Comparison of ENCODE assay signal across 31 cellular contexts in the genomic region with DNA sequence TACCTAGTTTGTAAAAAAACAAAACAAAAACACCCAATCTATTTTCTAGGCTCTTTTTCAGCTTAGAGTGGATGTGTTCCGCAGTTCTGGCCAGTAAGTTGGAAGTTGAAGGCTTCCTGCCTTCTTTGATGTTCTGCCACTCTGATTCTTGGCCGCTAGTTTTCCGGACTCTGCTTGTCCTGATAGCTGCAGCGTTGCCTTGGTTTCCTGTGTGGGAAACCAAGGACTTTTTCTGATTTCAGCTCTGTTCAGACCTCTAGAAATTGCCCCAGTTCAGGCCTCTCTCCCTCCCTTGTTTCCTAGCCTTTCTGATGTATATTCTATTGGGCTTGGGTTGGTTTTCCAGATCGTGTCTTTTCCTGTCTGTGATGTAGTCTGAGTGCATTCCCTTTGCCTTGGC.
DNase-seq lines count a peak whose midpoint lies in the region; ATAC-seq, FAIRE-seq and TF ChIP-seq lines count a peak whose summit lies in the region.
"Had no signal": no experiment of that assay in that cellular context is flagged by ENCODE, and none has a peak within 500 bp of the region (broad histone marks: within the 10 kb centered on the region; RNA-seq: fewer than 3 reads in every experiment).

No MANE protein-coding gene starts in this region.

- no peak for TF ChIP-seq EP300 in upper lobe of left lung (IDR thresholded peaks at IDR 0.05)

- H3K27ac ChIP-seq in left ventricle myocardium inferior (replicated peaks) (no peak overlapping the region), upper lobe of left lung (peak overlapping the region in 3 of 4 donors; percentile 23 to 61 (median 25))
- H3K27ac ChIP-seq: esophagus muscularis mucosa, hepatocyte, neutrophil, transverse colon, WERI-Rb-1 had no signal

- H3K4me1 ChIP-seq in left ventricle myocardium inferior (peaks cover 6% of the 10 kb centered on the region), upper lobe of left lung (peaks cover 0 to 5% (median 0%) of the 10 kb centered on the region in 4 donors)
- H3K4me1 ChIP-seq: transverse colon had no signal

- TF ChIP-seq POLR2A in upper lobe of left lung (IDR thresholded peaks at IDR 0.05) (no peak), GM12891 (IDR thresholded peaks at IDR 0.05; ENCODE audit: low read depth, low read length) (no peak)

- no peak for TF ChIP-seq CTCF in left ventricle myocardium inferior (IDR thresholded peaks at IDR 0.05; ENCODE audit: borderline replicate concordance)
- no peak for TF ChIP-seq CTCF in upper lobe of left lung (IDR thresholded peaks at IDR 0.05)

- peaks cover 9% of the 10 kb centered on the region for H3K9me3 ChIP-seq in left ventricle myocardium inferior (replicated peaks)
- no peaks in the 10 kb centered on the region for H3K9me3 ChIP-seq in upper lobe of left lung
- H3K9me3 ChIP-seq: neutrophil, transverse colon had no signal

- H3K27me3 ChIP-seq in left ventricle myocardium inferior (ENCODE audit: low read depth) (no peaks in the 10 kb centered on the region), upper lobe of left lung (no peaks in the 10 kb centered on the region)
- H3K27me3 ChIP-seq: esophagus muscularis mucosa, hepatocyte, neutrophil, transverse colon had no signal

- FAIRE-seq in GM12891 (lab: Jason Lieb, UNC): no peak
- FAIRE-seq: frontal cortex, G401.6 had no signal

- H3K4me3 ChIP-seq in left ventricle myocardium inferior (no peak overlapping the region), upper lobe of left lung (no peak overlapping the region)
- H3K4me3 ChIP-seq: esophagus muscularis mucosa, hepatocyte, transverse colon had no signal

- peak; percentile 23 to 36 for ATAC-seq in left cardiac atrium
- no peak for ATAC-seq in upper lobe of left lung (ENCODE audit: low FRiP score in 2 of 2)
- no peak for ATAC-seq in GM19023 (IDR thresholded peaks at IDR 0.05; ENCODE audit: unreplicated experiment)
- ATAC-seq: Panc1; stimulated activated effector memory CD8-positive, alpha-beta T cell treated with anti-CD3 and anti-CD28 coated beads, Interleukin-12 subunit alpha, Interleukin-12 subunit beta, amount 100 ng/mL, for 72 hours had no signal

- DNase-seq in left cardiac atrium: peak; percentile 38
- DNase-seq in left ventricle myocardium inferior: no peak
- peak; percentile 57 for DNase-seq in astrocyte of the hippocampus (ENCODE audit: low read depth, low spot score)
- DNase-seq in left kidney (ENCODE audit: low read depth, low spot score): peak; percentile 26
- no peak for DNase-seq in upper lobe of left lung
- DNase-seq in effector CD4-positive, alpha-beta T cell: no peak
- DNase-seq in GM12891 (ENCODE audit: insufficient read length, low spot score): no peak
- DNase-seq: activated CD4-positive, alpha-beta T cell treated with anti-CD3 and anti-CD28 coated beads, Interleukin-2, amount 10 ng/mL, durations not matched to agents 24 days and 14 days; activated effector memory CD4-positive, alpha-beta T cell treated with anti-CD3 and anti-CD28 coated beads, Interleukin-2, amount 50 U/mL, for 16 hours; activated T-cell treated with anti-CD3 and anti-CD28 coated beads, Interleukin-2, amount 50 U/mL, for 24 hours; cortex of kidney; DMS53; endodermal cell; Karpas-422; naive B cell; NCI-H1436 treated with DMSO at 0.1 percent for 48 hours; NCI-H2107; NCI-H345; NCI-H748 treated with DMSO at 0.1 percent for 48 hours; SHP77 treated with DMSO at 0.1 percent for 48 hours; stimulated activated CD4-positive, alpha-beta T cell treated with anti-CD3 and anti-CD28 coated beads, Interleukin-15, amount 100 ng/mL, for 24 hours; transverse colon; WERI-Rb-1 had no signal

- WGBS in upper lobe of left lung, 2 donors: 25 to 40% methylated on average over 5 of the region's 5 CpGs

- intact Hi-C loops in left cardiac atrium (cut with DNase I): no loop called here
- intact Hi-C loops in left ventricle myocardium inferior (cut with micrococcal nuclease): no loop called here

- H3K36me3 ChIP-seq in left ventricle myocardium inferior (no peaks in the 10 kb centered on the region), upper lobe of left lung (no peaks in the 10 kb centered on the region)
- H3K36me3 ChIP-seq: esophagus muscularis mucosa, neutrophil, transverse colon, WERI-Rb-1 had no signal

TF ChIP-seq in GM12891, 5 proteins besides CTCF, POLR2A, EP300 and RAD21:
- TF ChIP-seq SPI1 (IDR thresholded peaks at IDR 0.05; ENCODE audit: low read depth, low read length) (no peak), POU2F2 (IDR thresholded peaks at IDR 0.05; ENCODE audit: low read depth, low read length) (no peak), PAX5 (IDR thresholded peaks at IDR 0.05; ENCODE audit: insufficient read depth, low read length, severe bottlenecking) (no peak), POLR2AphosphoS5 (IDR thresholded peaks at IDR 0.05; ENCODE audit: low read depth, low read length) (no peak), TAF1 (IDR thresholded peaks at IDR 0.05; ENCODE audit: low read depth, low read length) (no peak)
TF ChIP-seq in GM12891: peak in this region for 0.

Comparison
In these comparisons a context has a peak if more than half of its experiments do, and no peak if none do; other contexts are left out.
1. DNase-seq: peak in left cardiac atrium (single experiment), astrocyte of the hippocampus (single experiment) and left kidney (single experiment); none in left ventricle myocardium inferior (single experiment), upper lobe of left lung (0 of 2), effector CD4-positive, alpha-beta T cell (single experiment) and GM12891 (single experiment).
2. ATAC-seq: peak in left cardiac atrium (2 of 2); none in upper lobe of left lung (0 of 2) and GM19023 (single experiment).